ENCODE assay signal across 1 cellular context in the genomic region with DNA sequence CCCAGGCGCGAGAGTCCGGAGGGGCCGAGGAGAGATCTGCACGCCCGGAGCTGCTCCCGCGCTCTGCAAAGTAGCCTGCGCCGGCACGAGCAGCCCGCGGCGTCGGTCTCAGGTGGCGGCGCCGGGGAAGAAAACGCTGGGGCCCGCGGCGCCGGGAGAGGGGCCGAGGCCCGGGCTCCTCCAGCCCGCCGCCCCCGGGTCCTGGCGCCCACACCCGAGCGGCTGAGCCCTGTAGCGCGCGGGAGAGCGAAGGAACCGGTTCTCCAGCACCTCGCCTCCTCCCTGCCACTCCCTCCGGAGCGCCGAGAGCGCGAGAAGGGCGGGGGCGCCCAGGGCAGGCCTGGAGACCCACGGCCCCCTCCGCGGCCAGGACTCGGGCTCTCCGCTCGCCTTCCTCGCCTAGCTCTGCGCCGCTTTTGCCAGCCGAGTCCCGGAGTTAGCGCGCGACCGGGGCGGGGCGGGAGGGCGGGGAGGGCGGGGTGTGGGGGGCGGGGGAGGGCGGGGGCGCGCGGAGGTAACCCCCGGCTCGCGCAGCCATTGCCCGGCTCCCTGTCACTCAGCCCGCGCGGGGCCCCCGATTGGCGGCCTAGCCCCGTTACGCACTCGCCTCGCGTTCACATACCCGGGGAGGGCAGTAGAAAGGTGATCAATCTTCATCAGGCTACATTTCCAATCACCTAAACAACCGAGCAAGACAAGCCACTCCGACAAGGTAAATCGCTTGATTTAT.
TF ChIP-seq lines count a peak whose summit lies in the region.

A gene (plus strand): TSS at position 645 of the 730 bp plus-strand sequence. CDS start 2,161 bp downstream, outside the sequence.

TF ChIP-seq in HepG2, 621 proteins besides CTCF, POLR2A, EP300 and RAD21 (continued from another document and continues in another):
- TF ChIP-seq ZNF225 (CRISPR knock-in tag; IDR thresholded peaks at IDR 0.05) (no peak; the same call in 1 of the 2 replicates), RFXANK (CRISPR knock-in tag; IDR thresholded peaks at IDR 0.05) (0 out of 2 replicates have a peak, but pooled peaks have one; percentile 10), ZNF337 (CRISPR knock-in tag; IDR thresholded peaks at IDR 0.05; ENCODE audit: borderline replicate concordance, low read depth) (no peak), SIN3B (IDR thresholded peaks at IDR 0.05; ENCODE audit: low read length) (no peak), ZNF747 (CRISPR knock-in tag; IDR thresholded peaks at IDR 0.05; ENCODE audit: borderline replicate concordance) (peak; percentile 30; the same call in 1 of the 2 replicates), ZNF121 (CRISPR knock-in tag; IDR thresholded peaks at IDR 0.05) (no peak), ZFY (CRISPR knock-in tag; IDR thresholded peaks at IDR 0.05) (peak; percentile 89), ZMAT3 (CRISPR knock-in tag; conservative IDR thresholded peaks at IDR 0.05) (peak; percentile 56), FOSL1 (CRISPR knock-in tag; IDR thresholded peaks at IDR 0.05; ENCODE audit: borderline replicate concordance) (no peak), ZNF746 (CRISPR knock-in tag; IDR thresholded peaks at IDR 0.05) (no peak), ZBTB20 (CRISPR knock-in tag; IDR thresholded peaks at IDR 0.05; ENCODE audit: borderline replicate concordance, low read depth) (no peak), ZSCAN20 (CRISPR knock-in tag; IDR thresholded peaks at IDR 0.05; ENCODE audit: borderline replicate concordance) (peak; percentile 80), SMAD3 (CRISPR knock-in tag; IDR thresholded peaks at IDR 0.05) (no peak), AKAP8 (CRISPR knock-in tag; IDR thresholded peaks at IDR 0.05) (peak; percentile 61; the same call in 1 of the 2 replicates), CCDC6 (CRISPR knock-in tag; IDR thresholded peaks at IDR 0.05) (no peak), CHCHD3 (CRISPR knock-in tag; IDR thresholded peaks at IDR 0.05) (no peak), ZNF44 (CRISPR knock-in tag; IDR thresholded peaks at IDR 0.05) (no peak), RAD51 (IDR thresholded peaks at IDR 0.05; ENCODE audit: borderline replicate concordance) (no peak), ZNF670 (CRISPR knock-in tag; IDR thresholded peaks at IDR 0.05; ENCODE audit: borderline replicate concordance) (no peak), ZNF12 (CRISPR knock-in tag; IDR thresholded peaks at IDR 0.05) (peak; percentile 17; the same call in 1 of the 2 replicates), TMF1 (CRISPR knock-in tag; IDR thresholded peaks at IDR 0.05; ENCODE audit: low read depth) (peak; percentile 93), ZNF256 (CRISPR knock-in tag; conservative IDR thresholded peaks at IDR 0.05) (no peak), BCL6 (CRISPR knock-in tag; IDR thresholded peaks at IDR 0.05) (no peak; the same call in none of the 2 replicates), STAG1 (CRISPR knock-in tag; IDR thresholded peaks at IDR 0.05) (peak; percentile 26; the same call in 1 of the 2 replicates), FOXK2 (IDR thresholded peaks at IDR 0.05) (no peak), CAMTA2 (CRISPR knock-in tag; IDR thresholded peaks at IDR 0.05; ENCODE audit: borderline replicate concordance) (no peak), ZNF331 (CRISPR knock-in tag; IDR thresholded peaks at IDR 0.05) (no peak), ZNF468 (CRISPR knock-in tag; IDR thresholded peaks at IDR 0.05) (no peak), U2AF1 (optimal IDR thresholded peaks at IDR 0.05; ENCODE audit: low read depth, low read length) (no peak), ZNF234 (CRISPR knock-in tag; conservative IDR thresholded peaks at IDR 0.05) (no peak), NFKB2 (CRISPR knock-in tag; IDR thresholded peaks at IDR 0.05; ENCODE audit: borderline replicate concordance) (no peak), U2AF2 (IDR thresholded peaks at IDR 0.05; ENCODE audit: low read depth, low read length) (no peak), ATAD3A (CRISPR knock-in tag; IDR thresholded peaks at IDR 0.05) (no peak)
- TF ChIP-seq, protein P1, sequence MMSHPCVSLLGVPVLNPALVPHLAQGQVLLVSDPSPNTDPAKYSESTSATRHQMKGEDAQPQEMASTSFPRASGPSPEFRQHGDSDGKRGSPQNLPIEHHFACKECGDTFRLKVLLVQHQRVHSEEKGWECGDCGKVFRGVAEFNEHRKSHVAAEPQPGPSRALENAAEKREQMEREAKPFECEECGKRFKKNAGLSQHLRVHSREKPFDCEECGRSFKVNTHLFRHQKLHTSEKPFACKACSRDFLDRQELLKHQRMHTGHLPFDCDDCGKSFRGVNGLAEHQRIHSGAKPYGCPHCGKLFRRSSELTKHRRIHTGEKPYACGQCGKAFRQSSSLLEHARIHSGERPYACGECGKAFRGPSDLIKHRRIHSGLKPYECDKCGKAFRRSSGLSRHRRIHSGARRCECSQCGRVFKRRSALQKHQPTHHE (CRISPR knock-in tag; IDR thresholded peaks at IDR 0.05; ENCODE audit: borderline replicate concordance) = peak; percentile 46; the same call in 1 of the 2 replicates
- TF ChIP-seq, protein P2, sequence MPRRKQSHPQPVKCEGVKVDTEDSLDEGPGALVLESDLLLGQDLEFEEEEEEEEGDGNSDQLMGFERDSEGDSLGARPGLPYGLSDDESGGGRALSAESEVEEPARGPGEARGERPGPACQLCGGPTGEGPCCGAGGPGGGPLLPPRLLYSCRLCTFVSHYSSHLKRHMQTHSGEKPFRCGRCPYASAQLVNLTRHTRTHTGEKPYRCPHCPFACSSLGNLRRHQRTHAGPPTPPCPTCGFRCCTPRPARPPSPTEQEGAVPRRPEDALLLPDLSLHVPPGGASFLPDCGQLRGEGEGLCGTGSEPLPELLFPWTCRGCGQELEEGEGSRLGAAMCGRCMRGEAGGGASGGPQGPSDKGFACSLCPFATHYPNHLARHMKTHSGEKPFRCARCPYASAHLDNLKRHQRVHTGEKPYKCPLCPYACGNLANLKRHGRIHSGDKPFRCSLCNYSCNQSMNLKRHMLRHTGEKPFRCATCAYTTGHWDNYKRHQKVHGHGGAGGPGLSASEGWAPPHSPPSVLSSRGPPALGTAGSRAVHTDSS (CRISPR knock-in tag; conservative IDR thresholded peaks at IDR 0.05) = no peak
- TF ChIP-seq, protein P3, sequence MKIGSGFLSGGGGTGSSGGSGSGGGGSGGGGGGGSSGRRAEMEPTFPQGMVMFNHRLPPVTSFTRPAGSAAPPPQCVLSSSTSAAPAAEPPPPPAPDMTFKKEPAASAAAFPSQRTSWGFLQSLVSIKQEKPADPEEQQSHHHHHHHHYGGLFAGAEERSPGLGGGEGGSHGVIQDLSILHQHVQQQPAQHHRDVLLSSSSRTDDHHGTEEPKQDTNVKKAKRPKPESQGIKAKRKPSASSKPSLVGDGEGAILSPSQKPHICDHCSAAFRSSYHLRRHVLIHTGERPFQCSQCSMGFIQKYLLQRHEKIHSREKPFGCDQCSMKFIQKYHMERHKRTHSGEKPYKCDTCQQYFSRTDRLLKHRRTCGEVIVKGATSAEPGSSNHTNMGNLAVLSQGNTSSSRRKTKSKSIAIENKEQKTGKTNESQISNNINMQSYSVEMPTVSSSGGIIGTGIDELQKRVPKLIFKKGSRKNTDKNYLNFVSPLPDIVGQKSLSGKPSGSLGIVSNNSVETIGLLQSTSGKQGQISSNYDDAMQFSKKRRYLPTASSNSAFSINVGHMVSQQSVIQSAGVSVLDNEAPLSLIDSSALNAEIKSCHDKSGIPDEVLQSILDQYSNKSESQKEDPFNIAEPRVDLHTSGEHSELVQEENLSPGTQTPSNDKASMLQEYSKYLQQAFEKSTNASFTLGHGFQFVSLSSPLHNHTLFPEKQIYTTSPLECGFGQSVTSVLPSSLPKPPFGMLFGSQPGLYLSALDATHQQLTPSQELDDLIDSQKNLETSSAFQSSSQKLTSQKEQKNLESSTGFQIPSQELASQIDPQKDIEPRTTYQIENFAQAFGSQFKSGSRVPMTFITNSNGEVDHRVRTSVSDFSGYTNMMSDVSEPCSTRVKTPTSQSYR (CRISPR knock-in tag; IDR thresholded peaks at IDR 0.05; ENCODE audit: borderline replicate concordance) = peak; percentile 31; the same call in 1 of the 2 replicates
- TF ChIP-seq, protein P4, sequence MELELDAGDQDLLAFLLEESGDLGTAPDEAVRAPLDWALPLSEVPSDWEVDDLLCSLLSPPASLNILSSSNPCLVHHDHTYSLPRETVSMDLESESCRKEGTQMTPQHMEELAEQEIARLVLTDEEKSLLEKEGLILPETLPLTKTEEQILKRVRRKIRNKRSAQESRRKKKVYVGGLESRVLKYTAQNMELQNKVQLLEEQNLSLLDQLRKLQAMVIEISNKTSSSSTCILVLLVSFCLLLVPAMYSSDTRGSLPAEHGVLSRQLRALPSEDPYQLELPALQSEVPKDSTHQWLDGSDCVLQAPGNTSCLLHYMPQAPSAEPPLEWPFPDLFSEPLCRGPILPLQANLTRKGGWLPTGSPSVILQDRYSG (CRISPR knock-in tag; IDR thresholded peaks at IDR 0.05) = peak; percentile 78; the same call in 1 of the 2 replicates
- TF ChIP-seq, protein P5, sequence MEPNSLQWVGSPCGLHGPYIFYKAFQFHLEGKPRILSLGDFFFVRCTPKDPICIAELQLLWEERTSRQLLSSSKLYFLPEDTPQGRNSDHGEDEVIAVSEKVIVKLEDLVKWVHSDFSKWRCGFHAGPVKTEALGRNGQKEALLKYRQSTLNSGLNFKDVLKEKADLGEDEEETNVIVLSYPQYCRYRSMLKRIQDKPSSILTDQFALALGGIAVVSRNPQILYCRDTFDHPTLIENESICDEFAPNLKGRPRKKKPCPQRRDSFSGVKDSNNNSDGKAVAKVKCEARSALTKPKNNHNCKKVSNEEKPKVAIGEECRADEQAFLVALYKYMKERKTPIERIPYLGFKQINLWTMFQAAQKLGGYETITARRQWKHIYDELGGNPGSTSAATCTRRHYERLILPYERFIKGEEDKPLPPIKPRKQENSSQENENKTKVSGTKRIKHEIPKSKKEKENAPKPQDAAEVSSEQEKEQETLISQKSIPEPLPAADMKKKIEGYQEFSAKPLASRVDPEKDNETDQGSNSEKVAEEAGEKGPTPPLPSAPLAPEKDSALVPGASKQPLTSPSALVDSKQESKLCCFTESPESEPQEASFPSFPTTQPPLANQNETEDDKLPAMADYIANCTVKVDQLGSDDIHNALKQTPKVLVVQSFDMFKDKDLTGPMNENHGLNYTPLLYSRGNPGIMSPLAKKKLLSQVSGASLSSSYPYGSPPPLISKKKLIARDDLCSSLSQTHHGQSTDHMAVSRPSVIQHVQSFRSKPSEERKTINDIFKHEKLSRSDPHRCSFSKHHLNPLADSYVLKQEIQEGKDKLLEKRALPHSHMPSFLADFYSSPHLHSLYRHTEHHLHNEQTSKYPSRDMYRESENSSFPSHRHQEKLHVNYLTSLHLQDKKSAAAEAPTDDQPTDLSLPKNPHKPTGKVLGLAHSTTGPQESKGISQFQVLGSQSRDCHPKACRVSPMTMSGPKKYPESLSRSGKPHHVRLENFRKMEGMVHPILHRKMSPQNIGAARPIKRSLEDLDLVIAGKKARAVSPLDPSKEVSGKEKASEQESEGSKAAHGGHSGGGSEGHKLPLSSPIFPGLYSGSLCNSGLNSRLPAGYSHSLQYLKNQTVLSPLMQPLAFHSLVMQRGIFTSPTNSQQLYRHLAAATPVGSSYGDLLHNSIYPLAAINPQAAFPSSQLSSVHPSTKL (CRISPR knock-in tag; IDR thresholded peaks at IDR 0.05) = peak; percentile 50; the same call in 1 of the 2 replicates
- TF ChIP-seq, protein P6, sequence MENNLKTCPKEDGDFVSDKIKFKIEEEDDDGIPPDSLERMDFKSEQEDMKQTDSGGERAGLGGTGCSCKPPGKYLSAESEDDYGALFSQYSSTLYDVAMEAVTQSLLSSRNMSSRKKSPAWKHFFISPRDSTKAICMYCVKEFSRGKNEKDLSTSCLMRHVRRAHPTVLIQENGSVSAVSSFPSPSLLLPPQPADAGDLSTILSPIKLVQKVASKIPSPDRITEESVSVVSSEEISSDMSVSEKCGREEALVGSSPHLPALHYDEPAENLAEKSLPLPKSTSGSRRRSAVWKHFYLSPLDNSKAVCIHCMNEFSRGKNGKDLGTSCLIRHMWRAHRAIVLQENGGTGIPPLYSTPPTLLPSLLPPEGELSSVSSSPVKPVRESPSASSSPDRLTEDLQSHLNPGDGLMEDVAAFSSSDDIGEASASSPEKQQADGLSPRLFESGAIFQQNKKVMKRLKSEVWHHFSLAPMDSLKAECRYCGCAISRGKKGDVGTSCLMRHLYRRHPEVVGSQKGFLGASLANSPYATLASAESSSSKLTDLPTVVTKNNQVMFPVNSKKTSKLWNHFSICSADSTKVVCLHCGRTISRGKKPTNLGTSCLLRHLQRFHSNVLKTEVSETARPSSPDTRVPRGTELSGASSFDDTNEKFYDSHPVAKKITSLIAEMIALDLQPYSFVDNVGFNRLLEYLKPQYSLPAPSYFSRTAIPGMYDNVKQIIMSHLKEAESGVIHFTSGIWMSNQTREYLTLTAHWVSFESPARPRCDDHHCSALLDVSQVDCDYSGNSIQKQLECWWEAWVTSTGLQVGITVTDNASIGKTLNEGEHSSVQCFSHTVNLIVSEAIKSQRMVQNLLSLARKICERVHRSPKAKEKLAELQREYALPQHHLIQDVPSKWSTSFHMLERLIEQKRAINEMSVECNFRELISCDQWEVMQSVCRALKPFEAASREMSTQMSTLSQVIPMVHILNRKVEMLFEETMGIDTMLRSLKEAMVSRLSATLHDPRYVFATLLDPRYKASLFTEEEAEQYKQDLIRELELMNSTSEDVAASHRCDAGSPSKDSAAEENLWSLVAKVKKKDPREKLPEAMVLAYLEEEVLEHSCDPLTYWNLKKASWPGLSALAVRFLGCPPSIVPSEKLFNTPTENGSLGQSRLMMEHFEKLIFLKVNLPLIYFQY (CRISPR knock-in tag; IDR thresholded peaks at IDR 0.05; ENCODE audit: borderline replicate concordance) = no peak
- TF ChIP-seq, protein P7, sequence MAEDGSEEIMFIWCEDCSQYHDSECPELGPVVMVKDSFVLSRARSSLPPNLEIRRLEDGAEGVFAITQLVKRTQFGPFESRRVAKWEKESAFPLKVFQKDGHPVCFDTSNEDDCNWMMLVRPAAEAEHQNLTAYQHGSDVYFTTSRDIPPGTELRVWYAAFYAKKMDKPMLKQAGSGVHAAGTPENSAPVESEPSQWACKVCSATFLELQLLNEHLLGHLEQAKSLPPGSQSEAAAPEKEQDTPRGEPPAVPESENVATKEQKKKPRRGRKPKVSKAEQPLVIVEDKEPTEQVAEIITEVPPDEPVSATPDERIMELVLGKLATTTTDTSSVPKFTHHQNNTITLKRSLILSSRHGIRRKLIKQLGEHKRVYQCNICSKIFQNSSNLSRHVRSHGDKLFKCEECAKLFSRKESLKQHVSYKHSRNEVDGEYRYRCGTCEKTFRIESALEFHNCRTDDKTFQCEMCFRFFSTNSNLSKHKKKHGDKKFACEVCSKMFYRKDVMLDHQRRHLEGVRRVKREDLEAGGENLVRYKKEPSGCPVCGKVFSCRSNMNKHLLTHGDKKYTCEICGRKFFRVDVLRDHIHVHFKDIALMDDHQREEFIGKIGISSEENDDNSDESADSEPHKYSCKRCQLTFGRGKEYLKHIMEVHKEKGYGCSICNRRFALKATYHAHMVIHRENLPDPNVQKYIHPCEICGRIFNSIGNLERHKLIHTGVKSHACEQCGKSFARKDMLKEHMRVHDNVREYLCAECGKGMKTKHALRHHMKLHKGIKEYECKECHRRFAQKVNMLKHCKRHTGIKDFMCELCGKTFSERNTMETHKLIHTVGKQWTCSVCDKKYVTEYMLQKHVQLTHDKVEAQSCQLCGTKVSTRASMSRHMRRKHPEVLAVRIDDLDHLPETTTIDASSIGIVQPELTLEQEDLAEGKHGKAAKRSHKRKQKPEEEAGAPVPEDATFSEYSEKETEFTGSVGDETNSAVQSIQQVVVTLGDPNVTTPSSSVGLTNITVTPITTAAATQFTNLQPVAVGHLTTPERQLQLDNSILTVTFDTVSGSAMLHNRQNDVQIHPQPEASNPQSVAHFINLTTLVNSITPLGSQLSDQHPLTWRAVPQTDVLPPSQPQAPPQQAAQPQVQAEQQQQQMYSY (CRISPR knock-in tag; IDR thresholded peaks at IDR 0.05) = no peak
